ENCODE assay signal across 7 cellular contexts in the genomic region with DNA sequence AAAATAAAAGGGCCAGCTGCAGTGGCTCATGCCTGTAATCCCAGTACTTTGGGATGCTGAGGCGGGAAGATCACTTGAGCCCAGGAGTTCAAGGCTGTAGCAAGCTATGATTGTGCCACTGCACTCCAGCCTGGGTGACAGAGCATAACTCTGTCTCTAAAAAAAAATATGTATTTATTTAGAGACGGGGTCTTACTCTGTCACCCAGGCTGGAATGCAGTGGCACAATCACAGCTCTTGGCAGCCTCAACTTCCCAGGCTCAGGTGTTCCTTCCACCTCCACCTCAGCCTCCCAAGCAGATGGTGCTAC.
"Had no signal": no experiment of that assay in that cellular context is flagged by ENCODE, and none has a peak within 500 bp of the region (broad histone marks: within the 10 kb centered on the region; RNA-seq: fewer than 3 reads in every experiment).

No MANE protein-coding gene starts in this region.

- DNase-seq: activated CD8-positive, alpha-beta memory T cell treated with anti-CD3 and anti-CD28 coated beads, Interleukin-2, amount 50 U/mL, for 48 hours; heart left ventricle had no signal

- H3K27ac ChIP-seq: colonic mucosa, heart left ventricle, testis had no signal

- H3K36me3 Mint-ChIP-seq: naive thymus-derived CD4-positive, alpha-beta T cell had no signal

- H3K27me3 ChIP-seq: colonic mucosa, testis had no signal

- H3K4me3 ChIP-seq: colonic mucosa, heart left ventricle, testis had no signal

- H3K4me1 Mint-ChIP-seq: naive thymus-derived CD4-positive, alpha-beta T cell had no signal

- H3K9me3 Mint-ChIP-seq: naive thymus-derived CD4-positive, alpha-beta T cell; T-helper 2 cell treated with Interferon-gamma antibody and Interleukin-4, amounts not matched to agents 5 μg/mL and 100 μg/mL, for 36 hours had no signal

- H3K36me3 ChIP-seq: colonic mucosa, heart left ventricle had no signal

- H3K4me1 ChIP-seq: colonic mucosa, testis had no signal

- H3K27ac Mint-ChIP-seq: activated CD8-positive, alpha-beta T cell treated with anti-CD3 and anti-CD28 coated beads, Interleukin-2, amount 10 ng/mL, durations not matched to agents 7 days and 5 days; naive thymus-derived CD4-positive, alpha-beta T cell; T-helper 2 cell treated with Interferon-gamma antibody and Interleukin-4, amounts not matched to agents 5 μg/mL and 100 μg/mL, for 36 hours had no signal

- H3K4me3 Mint-ChIP-seq: activated CD8-positive, alpha-beta T cell treated with anti-CD3 and anti-CD28 coated beads, Interleukin-2, amount 10 ng/mL, durations not matched to agents 7 days and 5 days; naive thymus-derived CD4-positive, alpha-beta T cell; T-helper 2 cell treated with Interferon-gamma antibody and Interleukin-4, amounts not matched to agents 5 μg/mL and 100 μg/mL, for 36 hours had no signal

- H3K9me3 ChIP-seq: colonic mucosa, heart left ventricle, testis had no signal
